Comparison of ENCODE assay signal across 1 cellular context in the genomic region with DNA sequence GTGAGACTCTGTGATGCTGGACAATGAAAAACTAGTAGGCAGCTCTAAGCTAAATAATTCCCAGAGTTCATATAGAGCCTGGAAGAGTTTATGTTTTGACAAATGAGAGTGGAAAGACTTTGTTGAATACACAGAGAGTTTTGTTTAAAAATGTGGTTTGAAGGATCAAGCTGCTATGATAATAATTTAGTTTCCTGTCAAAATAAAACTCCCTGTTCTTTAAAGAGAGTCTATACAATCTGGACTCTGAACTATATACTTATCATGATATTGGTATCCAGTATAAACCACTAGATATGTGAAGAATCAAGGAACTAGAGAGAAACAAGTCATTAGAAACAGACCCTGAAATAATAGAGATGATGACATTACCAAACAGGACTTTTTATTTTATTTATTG.
TF ChIP-seq lines count a peak whose summit lies in the region.

No MANE protein-coding gene starts in this region.

TF ChIP-seq in IMR-90, 13 proteins besides CTCF, POLR2A, EP300 and RAD21 (continued from another document):
- TF ChIP-seq, protein P1, sequence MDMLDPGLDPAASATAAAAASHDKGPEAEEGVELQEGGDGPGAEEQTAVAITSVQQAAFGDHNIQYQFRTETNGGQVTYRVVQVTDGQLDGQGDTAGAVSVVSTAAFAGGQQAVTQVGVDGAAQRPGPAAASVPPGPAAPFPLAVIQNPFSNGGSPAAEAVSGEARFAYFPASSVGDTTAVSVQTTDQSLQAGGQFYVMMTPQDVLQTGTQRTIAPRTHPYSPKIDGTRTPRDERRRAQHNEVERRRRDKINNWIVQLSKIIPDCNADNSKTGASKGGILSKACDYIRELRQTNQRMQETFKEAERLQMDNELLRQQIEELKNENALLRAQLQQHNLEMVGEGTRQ (IDR thresholded peaks at IDR 0.05; ENCODE audit: low read depth, low read length): no peak
- TF ChIP-seq CEBPB (IDR thresholded peaks at IDR 0.05; ENCODE audit: low read depth, low read length) (no peak), RFX5 (IDR thresholded peaks at IDR 0.05; ENCODE audit: low read depth, low read length) (no peak), BHLHE40 (IDR thresholded peaks at IDR 0.05; ENCODE audit: low read depth, low read length) (no peak), MXI1 (IDR thresholded peaks at IDR 0.05; ENCODE audit: borderline replicate concordance, low read depth, low read length) (no peak)
TF ChIP-seq in IMR-90: peak in this region for 0.
